8 cellular contexts compared by ENCODE assay signal in the genomic region with DNA sequence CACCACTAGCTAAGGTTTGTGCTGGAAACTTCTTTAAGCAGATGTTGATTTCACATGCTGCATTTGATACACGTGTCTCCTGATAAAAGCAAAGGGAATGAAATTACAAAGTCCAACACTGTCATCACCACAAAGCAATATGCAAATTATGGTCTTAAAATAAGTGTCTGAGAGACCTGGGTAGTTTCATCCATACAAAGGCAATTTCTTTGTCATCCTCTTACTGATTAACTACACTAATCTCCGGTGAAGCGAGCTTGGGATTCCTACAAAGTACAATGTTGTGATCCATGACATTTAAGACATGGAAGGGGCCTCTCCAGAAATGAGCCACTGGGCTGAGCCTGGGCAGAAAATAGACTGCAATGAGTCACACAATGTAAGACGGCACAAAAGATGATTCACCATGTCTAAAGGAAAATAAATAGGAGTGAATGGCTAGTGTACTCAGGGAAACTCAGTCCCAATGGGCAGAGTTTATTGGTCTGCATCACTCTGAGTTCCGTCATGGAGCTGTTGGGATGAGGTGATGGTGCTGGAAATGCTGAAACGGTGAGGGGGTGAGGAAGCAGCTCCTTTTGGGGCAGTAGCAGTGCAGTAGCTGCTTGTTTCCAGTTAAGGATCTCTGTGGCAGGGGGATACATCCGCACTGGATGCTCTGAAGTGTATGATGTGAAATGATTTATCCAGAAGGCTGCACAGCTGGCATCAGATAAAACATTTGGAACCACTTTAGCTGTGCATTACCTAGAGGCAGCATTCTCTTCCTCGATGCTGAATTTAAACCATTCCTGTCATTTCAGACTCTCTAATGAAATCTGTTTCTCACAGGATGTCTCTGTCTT.
A peak's percentile ranks its signal among the peaks of the same experiment; 100 is the strongest.
DNase-seq lines count a peak whose midpoint lies in the region; ATAC-seq and TF ChIP-seq lines count a peak whose summit lies in the region.

No MANE protein-coding gene starts in this region.

- peak overlapping the region; percentile 73 for H3K4me2 ChIP-seq in SK-N-SH

- no peaks in the 10 kb centered on the region for H3K27me3 Mint-ChIP-seq in activated CD4-positive, alpha-beta T cell treated with anti-CD3 and anti-CD28 coated beads, Interleukin-2, amount 10 ng/mL, durations not matched to agents 7 days and 5 days

- H3K27ac ChIP-seq in SK-N-SH (ENCODE audit: low read depth in 2 of 2, low read length in 1 of 2), result peak overlapping the region; percentile 91 to 94

- TF ChIP-seq EP300 in SK-N-SH (IDR thresholded peaks at IDR 0.05; ENCODE audit: borderline replicate concordance in 1 of 2, low read depth in 1 of 2, low read length in 1 of 2), result peak; percentile 41 to 90; a peak in 2 of 4 replicates

- TF ChIP-seq RAD21 in SK-N-SH (IDR thresholded peaks at IDR 0.05; ENCODE audit: low read length), result peak; percentile 29

- H3K36me3 Mint-ChIP-seq in activated CD4-positive, alpha-beta T cell treated with anti-CD3 and anti-CD28 coated beads, Interleukin-2, amount 10 ng/mL, durations not matched to agents 7 days and 5 days (ENCODE audit: low read depth), result no peaks in the 10 kb centered on the region

- H3K79me2 ChIP-seq in SK-N-SH (ENCODE audit: insufficient read depth), result no peaks in the 10 kb centered on the region

- H3K9me3 ChIP-seq in SK-N-SH, result no peaks in the 10 kb centered on the region

- H3K4me3 ChIP-seq in SK-N-SH (ENCODE audit: low read depth in 2 of 2, low read length in 1 of 2), result peak overlapping the region; percentile 4 to 37; a peak in 3 of 4 replicates

- H4K20me1 ChIP-seq in SK-N-SH (ENCODE audit: insufficient read depth), result no peaks in the 10 kb centered on the region

- H3K27me3 ChIP-seq in SK-N-SH (ENCODE audit: insufficient read depth), result no peaks in the 10 kb centered on the region

- DNase-seq in AG08395 (ENCODE audit: low spot score) (peak; percentile 89), SK-N-SH (peak; percentile 66), left cardiac atrium (peak; percentile 36), superior temporal gyrus (ENCODE audit: extremely low spot score) (peak; percentile 64), NCI-H128 (lab: John Stamatoyannopoulos, UW; ENCODE audit: unreplicated experiment) (no peak)
- no peak for DNase-seq in activated CD4-positive, alpha-beta T cell treated with anti-CD3 and anti-CD28 coated beads, Interleukin-2, amount 10 ng/mL, durations not matched to agents 7 days and 5 days

- no peaks in the 10 kb centered on the region for H3K4me1 Mint-ChIP-seq in activated CD4-positive, alpha-beta T cell treated with anti-CD3 and anti-CD28 coated beads, Interleukin-2, amount 10 ng/mL, durations not matched to agents 7 days and 5 days

- CTCF ChIA-PET in SK-N-SH (lab: Yijun Ruan, JAX), result interaction anchor here (1.1 to 1.7 kb wide), 6 partner anchors 14 to 1539 kb away, joined by 3 to 4 read pairs (median 3); no protein-coding TSS in a partner anchor
- CTCF ChIA-PET in activated CD4-positive, alpha-beta T cell treated with anti-CD3 and anti-CD28 coated beads, Interleukin-2, amount 10 ng/mL, durations not matched to agents 7 days and 5 days (lab: Charles Lee), result no interaction called here

- 2% methylated on average over 8 of the region's 8 CpGs for WGBS in SK-N-SH (ENCODE audit: low lambda C conversion rate)

- peaks cover 29% of the 10 kb centered on the region for H3F3A ChIP-seq in SK-N-SH (replicated peaks; ENCODE audit: insufficient read depth)

- H2AFZ ChIP-seq in SK-N-SH (ENCODE audit: low read depth), result peak overlapping the region; percentile 25; the same call in 1 of the 2 replicates

- ATAC-seq in GM19351 (IDR thresholded peaks at IDR 0.05; ENCODE audit: unreplicated experiment) (peak; percentile 74), HG03135 (IDR thresholded peaks at IDR 0.05; ENCODE audit: unreplicated experiment) (peak; percentile 76), left cardiac atrium (peak; percentile 65 to 96)

- no peak overlapping the region for H3K27ac Mint-ChIP-seq in activated CD4-positive, alpha-beta T cell treated with anti-CD3 and anti-CD28 coated beads, Interleukin-2, amount 10 ng/mL, durations not matched to agents 7 days and 5 days

- no peaks in the 10 kb centered on the region for H3K9me3 Mint-ChIP-seq in activated CD4-positive, alpha-beta T cell treated with anti-CD3 and anti-CD28 coated beads, Interleukin-2, amount 10 ng/mL, durations not matched to agents 7 days and 5 days

- H3K36me3 ChIP-seq in SK-N-SH (replicated peaks in 1 of 2; ENCODE audit: control insufficient read depth in 1 of 2, insufficient read depth in 2 of 2, low read length in 1 of 2), result peaks cover 0 to 6% of the 10 kb centered on the region in 2 experiments

- H3K4me3 Mint-ChIP-seq in activated CD4-positive, alpha-beta T cell treated with anti-CD3 and anti-CD28 coated beads, Interleukin-2, amount 10 ng/mL, durations not matched to agents 7 days and 5 days, result no peak overlapping the region

- no peaks in the 10 kb centered on the region for H3K9me2 ChIP-seq in SK-N-SH

- peak overlapping the region; percentile 57; the same call in 1 of the 2 replicates for H3K9ac ChIP-seq in SK-N-SH

- peaks cover 16 to 28% of the 10 kb centered on the region in 2 experiments for H3K4me1 ChIP-seq in SK-N-SH (ENCODE audit: control insufficient read depth in 1 of 2, insufficient read depth in 2 of 2, low read depth in 1 of 2, low read length in 1 of 2)

- no peak for TF ChIP-seq CTCF in SK-N-SH (IDR thresholded peaks at IDR 0.05)

- intact Hi-C loops in left cardiac atrium (cut with DNase I), result loop anchor here in 1 of 2 donors (10.0 kb wide), 1 partner anchor 389 kb away; the partner anchor contains the start of gene TENT5A

- POLR2A ChIA-PET in SK-N-SH (lab: Yijun Ruan, JAX), result interaction anchor here (1.2 kb wide), 1 partner anchor 10 kb away, joined by 3 read pairs; no protein-coding TSS in a partner anchor
- POLR2A ChIA-PET in activated CD4-positive, alpha-beta T cell treated with anti-CD3 and anti-CD28 coated beads, Interleukin-2, amount 10 ng/mL, durations not matched to agents 7 days and 5 days (lab: Charles Lee), result no interaction called here

TF ChIP-seq in SK-N-SH, 30 proteins besides CTCF, POLR2A, EP300 and RAD21 (continues in another document):
- TF ChIP-seq, protein P1, sequence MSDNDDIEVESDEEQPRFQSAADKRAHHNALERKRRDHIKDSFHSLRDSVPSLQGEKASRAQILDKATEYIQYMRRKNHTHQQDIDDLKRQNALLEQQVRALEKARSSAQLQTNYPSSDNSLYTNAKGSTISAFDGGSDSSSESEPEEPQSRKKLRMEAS (IDR thresholded peaks at IDR 0.05; ENCODE audit: low read depth), result peak; percentile 61
- peak; percentile 69 for TF ChIP-seq FOXJ3 (CRISPR knock-in tag; IDR thresholded peaks at IDR 0.05)
- TF ChIP-seq MEF2A (IDR thresholded peaks at IDR 0.05; ENCODE audit: borderline replicate concordance, low read depth), result peak; percentile 90
- no peak for TF ChIP-seq GABPA (IDR thresholded peaks at IDR 0.05; ENCODE audit: low read depth)
- TF ChIP-seq ELF1 (IDR thresholded peaks at IDR 0.05), result no peak
- TF ChIP-seq RCOR1 (IDR thresholded peaks at IDR 0.05; ENCODE audit: low read length), result peak; percentile 95
- peak; percentile 91 for TF ChIP-seq GATA2 (CRISPR knock-in tag; IDR thresholded peaks at IDR 0.05)
- TF ChIP-seq CHD2 (IDR thresholded peaks at IDR 0.05; ENCODE audit: low read length, partially characterized antibody), result peak; percentile 91
- TF ChIP-seq NFIC (IDR thresholded peaks at IDR 0.05; ENCODE audit: borderline replicate concordance), result peak; percentile 20; the same call in 1 of the 2 replicates
- 0 out of 2 replicates have a peak, but pooled peaks have one; percentile 33 for TF ChIP-seq FOXM1 (IDR thresholded peaks at IDR 0.05; ENCODE audit: low read depth)
- peak; percentile 99 for TF ChIP-seq FOSL2 (IDR thresholded peaks at IDR 0.05; ENCODE audit: borderline replicate concordance, low read depth)
- TF ChIP-seq TCF12 (IDR thresholded peaks at IDR 0.05), result peak; percentile 70
- TF ChIP-seq IRF3 (IDR thresholded peaks at IDR 0.05; ENCODE audit: low read depth, low read length), result no peak
- no peak for TF ChIP-seq TEAD4 (IDR thresholded peaks at IDR 0.05; ENCODE audit: borderline replicate concordance, insufficient read depth)
- TF ChIP-seq USF1 (IDR thresholded peaks at IDR 0.05; ENCODE audit: borderline replicate concordance, low read depth), result no peak
- TF ChIP-seq TAF1 (IDR thresholded peaks at IDR 0.05; ENCODE audit: borderline replicate concordance, low read depth, low read length), result no peak
- no peak for TF ChIP-seq YY1 (IDR thresholded peaks at IDR 0.05; ENCODE audit: low read depth)
- TF ChIP-seq POLR2AphosphoS5 (IDR thresholded peaks at IDR 0.05; ENCODE audit: low read depth, low read length), result peak; percentile 67

Comparison
In these comparisons a context has a peak if more than half of its experiments do, and no peak if none do; other contexts are left out.
1. DNase-seq: peak in AG08395 (single experiment), SK-N-SH (single experiment), left cardiac atrium (single experiment) and superior temporal gyrus (single experiment); none in NCI-H128 (single experiment) and activated CD4-positive, alpha-beta T cell treated with anti-CD3 and anti-CD28 coated beads, Interleukin-2, amount 10 ng/mL, durations not matched to agents 7 days and 5 days (single experiment).
2. Peak in every context shown above with its lines, with median percentiles within 50 percentile points of each other: ATAC-seq.